Comparison of ENCODE assay signal across 18 cellular contexts in the genomic region with DNA sequence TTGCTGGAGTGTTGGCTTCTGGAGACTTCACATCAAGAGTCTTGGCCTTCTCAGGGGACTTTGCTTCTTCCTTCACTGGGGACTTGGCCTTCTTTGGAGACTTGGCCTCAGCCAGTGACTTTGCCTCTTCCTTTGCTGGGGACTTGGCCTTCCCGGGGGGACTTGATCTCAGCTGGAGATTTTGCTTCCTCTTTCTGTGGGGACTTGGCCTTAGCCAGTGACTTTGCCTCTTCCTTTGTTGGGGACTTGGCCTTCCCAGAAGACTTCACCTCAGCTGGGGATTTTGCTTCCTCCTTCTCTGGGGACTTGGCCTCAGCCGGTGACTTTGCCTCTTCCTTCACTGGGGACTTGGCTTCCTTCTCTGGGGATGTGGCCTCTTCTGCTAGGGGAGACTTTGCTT. TPM values are rescaled to one million over a fixed set of nuclear protein-coding genes. Genes with fewer than 3 reads are reported as not detected.
DNase-seq lines count a peak whose midpoint lies in the region; ATAC-seq and TF ChIP-seq lines count a peak whose summit lies in the region.
"Had no signal": no experiment of that assay in that cellular context is flagged by ENCODE, and none has a peak within 500 bp of the region (broad histone marks: within the 10 kb centered on the region; RNA-seq: fewer than 3 reads in every experiment).

No MANE protein-coding gene starts in this region.

- peak overlapping the region; percentile 36; the same call in 1 of the 2 replicates for H3K27ac ChIP-seq in DND-41 (ENCODE audit: low read length)
- no peak overlapping the region for H3K27ac ChIP-seq in osteoblast (ENCODE audit: low read depth, low read length)
- H3K27ac ChIP-seq: breast epithelium, esophagus squamous epithelium, RWPE1 had no signal

- ATAC-seq in DND-41 (ENCODE audit: insufficient read depth, low read depth) (no peak), GM19395 (IDR thresholded peaks at IDR 0.05; ENCODE audit: unreplicated experiment) (no peak)
- ATAC-seq in activated CD8-positive, alpha-beta T cell treated with anti-CD3 and anti-CD28 coated beads, Interleukin-2, amount 10 ng/mL, durations not matched to agents 7 days and 5 days: no peak
- ATAC-seq in natural killer cell treated with Interleukin-12 subunit alpha and Interleukin-12 subunit beta and Interleukin-15 and Interleukin-18, amount 100 ng/mL, for 72 hours: no peak
- ATAC-seq: K562 had no signal

- peaks cover 47% of the 10 kb centered on the region for H3K36me3 Mint-ChIP-seq in activated CD8-positive, alpha-beta T cell treated with anti-CD3 and anti-CD28 coated beads, Interleukin-2, amount 10 ng/mL, durations not matched to agents 7 days and 5 days (ENCODE audit: low read depth)
- peaks cover 45% of the 10 kb centered on the region for H3K36me3 Mint-ChIP-seq in natural killer cell treated with Interleukin-12 subunit alpha and Interleukin-12 subunit beta and Interleukin-15 and Interleukin-18, amount 100 ng/mL, for 72 hours

- H3K4me2 ChIP-seq in DND-41 (ENCODE audit: insufficient read depth, low read length) (no peak overlapping the region), osteoblast (ENCODE audit: insufficient read depth, low read length) (no peak overlapping the region)

- no peak overlapping the region for H3K4me3 Mint-ChIP-seq in activated CD8-positive, alpha-beta T cell treated with anti-CD3 and anti-CD28 coated beads, Interleukin-2, amount 10 ng/mL, durations not matched to agents 7 days and 5 days
- peak overlapping the region; percentile 86 for H3K4me3 Mint-ChIP-seq in natural killer cell treated with Interleukin-12 subunit alpha and Interleukin-12 subunit beta and Interleukin-15 and Interleukin-18, amount 100 ng/mL, for 72 hours

- POLR2A ChIA-PET in activated CD8-positive, alpha-beta T cell treated with anti-CD3 and anti-CD28 coated beads, Interleukin-2, amount 10 ng/mL, durations not matched to agents 7 days and 5 days (lab: Charles Lee): interaction anchor here (4.4 to 8.0 kb wide), 2 partner anchors 20 to 319 kb away, joined by 41 to 548 read pairs; partner anchors contain the start of genes CD2 and TTF2

- peak; percentile 55 for DNase-seq in activated CD8-positive, alpha-beta memory T cell treated with anti-CD3 and anti-CD28 coated beads for 24 hours
- no peak for DNase-seq in activated CD8-positive, alpha-beta memory T cell treated with anti-CD3 and anti-CD28 coated beads, Interleukin-2, amount 50 U/mL, for 4 hours
- no peak for DNase-seq in DND-41
- no peak for DNase-seq in activated CD8-positive, alpha-beta T cell treated with anti-CD3 and anti-CD28 coated beads, Interleukin-2, amount 10 ng/mL, durations not matched to agents 7 days and 5 days
- no peak for DNase-seq in natural killer cell treated with Interleukin-12 subunit alpha and Interleukin-12 subunit beta and Interleukin-15 and Interleukin-18, amount 100 ng/mL, for 72 hours (ENCODE audit: low spot score)
- DNase-seq in SIG-M5 treated with dmso at 0.1 percent for 504 hours (lab: John Stamatoyannopoulos, UW; ENCODE audit: unreplicated experiment): no peak
- no peak for DNase-seq in osteoblast (ENCODE audit: insufficient read length, low spot score, missing footprints)
- DNase-seq: activated gamma-delta T cell treated with Interleukin-2 at 50 U/mL for 16 hours; esophagus squamous epithelium; islet precursor cell; NCI-H1105 treated with DMSO at 0.1 percent for 48 hours; NCI-H2171; stimulated activated naive CD4-positive, alpha-beta T cell treated with Interleukin-2 at 50 U/mL for 16 hours had no signal

- H2AFZ ChIP-seq in DND-41 (ENCODE audit: low read depth, low read length) (peak overlapping the region; percentile 15; the same call in 1 of the 2 replicates), osteoblast (ENCODE audit: low read length) (no peak overlapping the region)

- H3K4me1 ChIP-seq in DND-41 (ENCODE audit: insufficient read depth, low read length) (peaks cover 32% of the 10 kb centered on the region), osteoblast (ENCODE audit: insufficient read depth, low read length) (no peaks in the 10 kb centered on the region)
- H3K4me1 ChIP-seq: breast epithelium had no signal

- H3K27me3 ChIP-seq in DND-41 (ENCODE audit: insufficient read depth, low read length, poor library complexity) (no peaks in the 10 kb centered on the region), osteoblast (ENCODE audit: insufficient read depth, low read length) (no peaks in the 10 kb centered on the region)
- H3K27me3 ChIP-seq: breast epithelium, esophagus squamous epithelium had no signal

- TF ChIP-seq CTCF in DND-41 (IDR thresholded peaks at IDR 0.05; ENCODE audit: borderline replicate concordance, extremely low read depth, low read length, poor library complexity, severe bottlenecking): no peak
- no peak for TF ChIP-seq CTCF in osteoblast (IDR thresholded peaks at IDR 0.05; ENCODE audit: extremely low read depth, low read depth, low read length)

- H3K9me3 ChIP-seq in DND-41 (ENCODE audit: insufficient read depth, low read length, severe bottlenecking) (peaks cover 43% of the 10 kb centered on the region), osteoblast (ENCODE audit: low read depth, low read length) (peaks cover 8% of the 10 kb centered on the region)

- no peak overlapping the region for H3K9ac ChIP-seq in DND-41 (ENCODE audit: low read depth, low read length)

- H3K9me3 Mint-ChIP-seq in activated CD8-positive, alpha-beta T cell treated with anti-CD3 and anti-CD28 coated beads, Interleukin-2, amount 10 ng/mL, durations not matched to agents 7 days and 5 days (ENCODE audit: insufficient read depth): peaks cover 23% of the 10 kb centered on the region
- H3K9me3 Mint-ChIP-seq in natural killer cell treated with Interleukin-12 subunit alpha and Interleukin-12 subunit beta and Interleukin-15 and Interleukin-18, amount 100 ng/mL, for 72 hours: peaks cover 28% of the 10 kb centered on the region

- no peaks in the 10 kb centered on the region for H3K27me3 Mint-ChIP-seq in activated CD8-positive, alpha-beta T cell treated with anti-CD3 and anti-CD28 coated beads, Interleukin-2, amount 10 ng/mL, durations not matched to agents 7 days and 5 days (ENCODE audit: low read depth)
- H3K27me3 Mint-ChIP-seq in natural killer cell treated with Interleukin-12 subunit alpha and Interleukin-12 subunit beta and Interleukin-15 and Interleukin-18, amount 100 ng/mL, for 72 hours: no peaks in the 10 kb centered on the region

- H4K20me1 ChIP-seq in DND-41 (ENCODE audit: insufficient read depth, low read length) (no peaks in the 10 kb centered on the region), osteoblast (ENCODE audit: insufficient read depth, low read length) (no peaks in the 10 kb centered on the region)

- no peak overlapping the region for H3K4me3 ChIP-seq in DND-41 (ENCODE audit: low read depth in 1 of 2, low read length in 2 of 2)
- H3K4me3 ChIP-seq in osteoblast (ENCODE audit: insufficient read depth, low read length): no peak overlapping the region
- H3K4me3 ChIP-seq: breast epithelium, esophagus squamous epithelium, K562 had no signal

- H3K79me2 ChIP-seq in DND-41 (ENCODE audit: insufficient read depth, low read length) (no peaks in the 10 kb centered on the region), osteoblast (ENCODE audit: insufficient read depth, low read length) (no peaks in the 10 kb centered on the region)

- H3K27ac Mint-ChIP-seq in activated CD8-positive, alpha-beta T cell treated with anti-CD3 and anti-CD28 coated beads, Interleukin-2, amount 10 ng/mL, durations not matched to agents 7 days and 5 days: peak overlapping the region; percentile 97
- H3K27ac Mint-ChIP-seq in natural killer cell treated with Interleukin-12 subunit alpha and Interleukin-12 subunit beta and Interleukin-15 and Interleukin-18, amount 100 ng/mL, for 72 hours: peak overlapping the region; percentile 99

- peaks cover 60% of the 10 kb centered on the region for H3K4me1 Mint-ChIP-seq in activated CD8-positive, alpha-beta T cell treated with anti-CD3 and anti-CD28 coated beads, Interleukin-2, amount 10 ng/mL, durations not matched to agents 7 days and 5 days (ENCODE audit: low read depth)
- peaks cover 50 to 52% of the 10 kb centered on the region in 2 donors for H3K4me1 Mint-ChIP-seq in natural killer cell treated with Interleukin-12 subunit alpha and Interleukin-12 subunit beta and Interleukin-15 and Interleukin-18, amount 100 ng/mL, for 72 hours (ENCODE audit: low read depth in 2 of 2)

- H3K36me3 ChIP-seq in DND-41 (ENCODE audit: insufficient read depth, low read length): peaks cover 10% of the 10 kb centered on the region; the same call in 1 of the 2 replicates
- no peaks in the 10 kb centered on the region for H3K36me3 ChIP-seq in osteoblast (ENCODE audit: insufficient read depth, low read length)
- H3K36me3 ChIP-seq: breast epithelium, esophagus squamous epithelium had no signal

- CTCF ChIA-PET in activated CD8-positive, alpha-beta T cell treated with anti-CD3 and anti-CD28 coated beads, Interleukin-2, amount 10 ng/mL, durations not matched to agents 7 days and 5 days (lab: Charles Lee): interaction anchor here (1.3 to 1.7 kb wide), 2 partner anchors 11 to 14 kb away, joined by 3 to 4 read pairs; partner anchors contain the start of gene CD2

RNA-seq across cellular contexts. Expression of gene CD2, which starts 13.5 kb away (rescaled TPM):
- 100 to 1,000 TPM; 186 to 189 TPM for total RNA-seq in activated CD8-positive, alpha-beta T cell treated with anti-CD3 and anti-CD28 coated beads, Interleukin-2, amount 10 ng/mL, durations not matched to agents 7 days and 5 days
- total RNA-seq in natural killer cell treated with Interleukin-12 subunit alpha and Interleukin-12 subunit beta and Interleukin-15 and Interleukin-18, amount 100 ng/mL, for 72 hours: 100 to 1,000 TPM in 1 of 2 donors, 10 to 100 TPM in 1; 71.4 to 140 TPM
- total RNA-seq in osteoblast: not detected in 2 replicates
- total RNA-seq: renal cortical epithelial cell had no signal

Comparison
In these comparisons a context has a peak if more than half of its experiments do, and no peak if none do; other contexts are left out.
1. RNA of gene CD2, which starts 13.5 kb away (total RNA-seq): 186 to 189 TPM in activated CD8-positive, alpha-beta T cell treated with anti-CD3 and anti-CD28 coated beads, Interleukin-2, amount 10 ng/mL, durations not matched to agents 7 days and 5 days and 71.4 to 140 TPM in natural killer cell treated with Interleukin-12 subunit alpha and Interleukin-12 subunit beta and Interleukin-15 and Interleukin-18, amount 100 ng/mL, for 72 hours; not detected in osteoblast; every median in the first group is over 10 times any median in the second.